ENCODE assay signal across 9 cellular contexts in genomic region chr17:45372325-45372869, GRCh38. TPM values are rescaled to one million over a fixed set of nuclear protein-coding genes. Genes with fewer than 3 reads are reported as not detected.
DNase-seq lines count a peak whose midpoint lies in the region; ATAC-seq lines count a peak whose summit lies in the region.
"Had no signal": no experiment of that assay in that cellular context is flagged by ENCODE, and none has a peak within 500 bp of the region (broad histone marks: within the 10 kb centered on the region; RNA-seq: fewer than 3 reads in every experiment).

No MANE protein-coding gene starts in this region.

- DNase-seq in stimulated activated naive CD8-positive, alpha-beta T cell treated with anti-CD3 and anti-CD28 coated beads, Interleukin-15, Interleukin-2, amounts not matched to agents 100 U/mL and 50 U/mL, for 24 hours: no peak
- no peak for DNase-seq in activated CD4-positive, CD25-positive, alpha-beta regulatory T cell (lab: John Stamatoyannopoulos, UW)
- DNase-seq in SHP77 (lab: John Stamatoyannopoulos, UW) (no peak), NCI-H1930 (lab: John Stamatoyannopoulos, UW) (no peak)
- DNase-seq: CD4-positive, alpha-beta memory T cell had no signal

- H3K4me1 Mint-ChIP-seq in stimulated activated naive CD8-positive, alpha-beta T cell treated with anti-CD3 and anti-CD28 coated beads, Interleukin-15, Interleukin-2, amounts not matched to agents 100 ng/mL and 50 ng/mL, for 24 hours (ENCODE audit: low read depth): peaks cover 19% of the 10 kb centered on the region

- H3K27ac ChIP-seq in ectodermal cell (ENCODE audit: insufficient read depth, low read depth, low read length, poor library complexity, severe bottlenecking) (peak overlapping the region; percentile 57), muscle layer of duodenum (ENCODE audit: low read length) (peak overlapping the region; percentile 90)

- no peak overlapping the region for H3K27ac Mint-ChIP-seq in stimulated activated naive CD8-positive, alpha-beta T cell treated with anti-CD3 and anti-CD28 coated beads, Interleukin-15, Interleukin-2, amounts not matched to agents 100 ng/mL and 50 ng/mL, for 24 hours

- H3K4me3 ChIP-seq in ectodermal cell (ENCODE audit: insufficient read depth, low read depth, low read length) (no peak overlapping the region), muscle layer of duodenum (ENCODE audit: low read depth in 1 of 2, low read length in 2 of 2) (no peak overlapping the region)

- peak overlapping the region; percentile 39 for H3K4me3 Mint-ChIP-seq in stimulated activated naive CD8-positive, alpha-beta T cell treated with anti-CD3 and anti-CD28 coated beads, Interleukin-15, Interleukin-2, amounts not matched to agents 100 ng/mL and 50 ng/mL, for 24 hours

- no peaks in the 10 kb centered on the region for H3K9me3 Mint-ChIP-seq in stimulated activated naive CD8-positive, alpha-beta T cell treated with anti-CD3 and anti-CD28 coated beads, Interleukin-15, Interleukin-2, amounts not matched to agents 100 ng/mL and 50 ng/mL, for 24 hours
- H3K9me3 Mint-ChIP-seq: CD4-positive, alpha-beta memory T cell had no signal

- H3K36me3 Mint-ChIP-seq in stimulated activated naive CD8-positive, alpha-beta T cell treated with anti-CD3 and anti-CD28 coated beads, Interleukin-15, Interleukin-2, amounts not matched to agents 100 ng/mL and 50 ng/mL, for 24 hours (ENCODE audit: low read depth): no peaks in the 10 kb centered on the region
- H3K36me3 Mint-ChIP-seq: CD4-positive, alpha-beta memory T cell had no signal

- ATAC-seq in stimulated activated naive CD8-positive, alpha-beta T cell treated with anti-CD3 and anti-CD28 coated beads, Interleukin-15, Interleukin-2, amounts not matched to agents 100 U/mL and 50 U/mL, for 24 hours: no peak
- ATAC-seq in HG03095 (IDR thresholded peaks at IDR 0.05; ENCODE audit: unreplicated experiment): no peak

- H3K27me3 Mint-ChIP-seq in stimulated activated naive CD8-positive, alpha-beta T cell treated with anti-CD3 and anti-CD28 coated beads, Interleukin-15, Interleukin-2, amounts not matched to agents 100 ng/mL and 50 ng/mL, for 24 hours: peaks cover 17% of the 10 kb centered on the region

- H3K4me1 ChIP-seq in ectodermal cell (ENCODE audit: control insufficient read depth, insufficient read depth, low read length) (peaks cover 11% of the 10 kb centered on the region), muscle layer of duodenum (ENCODE audit: control insufficient read depth in 1 of 2, insufficient read depth in 2 of 2, low read length in 2 of 2) (peaks cover 5 to 6% of the 10 kb centered on the region in 2 donors)

- H3K27me3 ChIP-seq in ectodermal cell (ENCODE audit: control insufficient read depth, insufficient read depth, low read length, poor library complexity, severe bottlenecking) (no peaks in the 10 kb centered on the region), muscle layer of duodenum (ENCODE audit: low read depth, low read length) (no peaks in the 10 kb centered on the region)

- H3K36me3 ChIP-seq in ectodermal cell (ENCODE audit: control insufficient read depth, insufficient read depth, low read length) (no peaks in the 10 kb centered on the region), muscle layer of duodenum (ENCODE audit: control insufficient read depth in 1 of 2, insufficient read depth in 2 of 2, low read length in 2 of 2) (no peaks in the 10 kb centered on the region)

- 83 to 87% methylated on average over 8 of the region's 8 CpGs for WGBS in ectodermal cell, 2 experiments

- H3K9me3 ChIP-seq in ectodermal cell (ENCODE audit: control insufficient read depth, low read length) (no peaks in the 10 kb centered on the region), muscle layer of duodenum (ENCODE audit: control insufficient read depth in 1 of 2, low read length in 2 of 2) (no peaks in the 10 kb centered on the region)

RNA-seq across cellular contexts. Expression of gene MAP3K14, which starts 55.6 kb away (rescaled TPM):
- polyA plus RNA-seq in ectodermal cell (2013, experiment 1 of 4): 8.2 TPM
- 7.6 TPM for polyA plus RNA-seq in ectodermal cell (2013, experiment 2 of 4)
- polyA plus RNA-seq in ectodermal cell (2013, experiment 3 of 4): 5.5 TPM
- polyA plus RNA-seq in ectodermal cell (2013, experiment 4 of 4): 6.4 TPM
